In the genomic region with DNA sequence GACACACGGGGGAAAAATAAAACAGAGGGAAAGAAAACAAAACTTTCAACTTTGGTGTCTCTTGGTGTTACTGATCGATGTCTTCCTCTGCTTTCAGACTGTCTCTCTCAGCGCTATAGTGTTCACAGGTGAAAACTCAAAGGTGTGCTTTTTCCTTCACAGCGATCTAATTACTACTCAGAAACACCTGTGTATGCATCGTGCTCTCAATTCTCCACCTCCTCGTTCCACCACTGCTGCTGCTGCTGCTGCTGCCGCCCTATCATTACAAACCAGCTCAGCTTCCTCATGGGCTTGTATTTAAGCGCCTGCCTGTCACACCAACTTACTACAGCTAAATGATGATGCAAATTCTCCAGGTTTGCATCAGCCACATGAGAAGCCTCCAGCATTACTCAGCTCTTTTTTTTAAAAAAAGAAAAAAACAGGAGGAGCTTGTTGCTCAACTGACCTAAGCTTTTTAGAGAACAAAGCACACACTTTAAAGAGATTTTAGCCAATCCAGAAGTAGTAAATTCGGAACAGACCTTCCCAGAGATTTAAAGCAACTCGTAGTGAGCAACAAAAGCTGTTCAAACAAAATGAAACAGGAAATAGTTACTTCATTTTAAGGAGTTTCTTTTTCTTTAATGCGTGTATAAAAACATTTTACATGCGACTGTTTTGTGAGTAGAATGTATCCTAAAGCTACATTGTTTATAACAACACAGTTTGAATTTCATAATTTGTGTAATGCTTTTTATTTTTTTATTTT, we compare ENCODE assay signal across 8 cellular contexts. TPM values are rescaled to one million over a fixed set of nuclear protein-coding genes. Genes with fewer than 3 reads are reported as not detected.
DNase-seq lines count a peak whose midpoint lies in the region; ATAC-seq, FAIRE-seq and TF ChIP-seq lines count a peak whose summit lies in the region.

A gene (minus strand): TSS at position 274 of the 754 bp plus-strand sequence. CDS start 280 bp downstream, outside the sequence.

- H3K23me2 ChIP-seq in H1 (ENCODE audit: low read depth, low read length): peaks cover 5% of the 10 kb centered on the region

- H2BK5ac ChIP-seq in H1 (ENCODE audit: low read depth, low read length): peak within 1 kb of the TSS; percentile 57

- H3K79me1 ChIP-seq in H1 (ENCODE audit: low read depth, low read length): no peaks in the 10 kb centered on the region; the same call in 1 of the 2 replicates

- H2AK5ac ChIP-seq in H1 (ENCODE audit: low read depth, low read length): peak within 1 kb of the TSS; percentile 44; the same call in 1 of the 2 replicates

- H2BK20ac ChIP-seq in H1 (ENCODE audit: low read length): no peak within 1 kb of the TSS

- no peak for TF ChIP-seq RAD21 in H1 (IDR thresholded peaks at IDR 0.05 in 1 of 2, conservative IDR thresholded peaks at IDR 0.05 in 1 of 2; ENCODE audit: low read depth in 2 of 2, low read length in 2 of 2)

- no peaks in the 10 kb centered on the region for H3K27me3 Mint-ChIP-seq in WTC11 (ENCODE audit: low read depth)
- no peaks in the 10 kb centered on the region for H3K27me3 Mint-ChIP-seq in stimulated activated memory B cell treated with anti-CD40 and anti-IgM and Interleukin-4, amounts not matched to agents 10 μg/mL and 1 μg/mL and 100 μg/mL, for 72 hours

- H3K9me3 ChIP-seq in H1 (ENCODE audit: insufficient read depth in 2 of 2, low read depth in 1 of 2, low read length in 1 of 2): no peaks in the 10 kb centered on the region

- no peak within 1 kb of the TSS for H3K4ac ChIP-seq in H1 (replicated peaks; ENCODE audit: insufficient read length, low read depth, low read length)

- peaks cover 34% of the 10 kb centered on the region for H3K4me1 Mint-ChIP-seq in WTC11
- peaks cover 14% of the 10 kb centered on the region for H3K4me1 Mint-ChIP-seq in stimulated activated memory B cell treated with anti-CD40 and anti-IgM and Interleukin-4, amounts not matched to agents 10 μg/mL and 1 μg/mL and 100 μg/mL, for 72 hours

- peak within 1 kb of the TSS; percentile 41 for H4K91ac ChIP-seq in H1 (replicated peaks; ENCODE audit: insufficient read length, low read length)

- POLR2A ChIA-PET in WTC11 (lab: Charles Lee) (interaction anchor here (0.6 to 1.1 kb wide), 11 partner anchors 14 to 775 kb away, joined by 3 to 8 read pairs (median 4); no protein-coding TSS in a partner anchor), H1 (lab: Charles Lee; ENCODE audit: partially characterized antibody) (interaction anchor here (0.8 to 8.7 kb wide), 26 partner anchors 8 to 335 kb away, joined by 3 to 90 read pairs (median 4); no protein-coding TSS in a partner anchor)

- peaks cover 0 to 45% of the 10 kb centered on the region in 2 experiments; a peak in 2 of 4 replicates for H3K79me2 ChIP-seq in H1 (ENCODE audit: control insufficient read depth in 1 of 2, insufficient read depth in 2 of 2, low read length in 2 of 2)

- TF ChIP-seq EP300 in H1 (IDR thresholded peaks at IDR 0.05; ENCODE audit: borderline replicate concordance in 1 of 2, low read depth in 2 of 2, low read length in 2 of 2): peak in 1 of 2 experiments; percentile 92; a peak in 2 of 3 replicates

- DNase-seq in NCI-H2171 treated with DMSO at 0.1 percent for 48 hours (lab: John Stamatoyannopoulos, UW) (peak; percentile 88), WTC11 (ENCODE audit: low spot score) (peak; percentile 66), H1 (ENCODE audit: low read depth in 1 of 2, low spot score in 2 of 2) (peak; percentile 58 to 73), medulla oblongata (ENCODE audit: extremely low spot score) (peak; percentile 84)

- no peaks in the 10 kb centered on the region for H3K9me3 Mint-ChIP-seq in WTC11
- H3K9me3 Mint-ChIP-seq in stimulated activated memory B cell treated with anti-CD40 and anti-IgM and Interleukin-4, amounts not matched to agents 10 μg/mL and 1 μg/mL and 100 μg/mL, for 72 hours: no peaks in the 10 kb centered on the region

- peak; percentile 85 for FAIRE-seq in H1 (lab: Jason Lieb, UNC)

- peak; percentile 88 to 95 for TF ChIP-seq POLR2A in H1 (IDR thresholded peaks at IDR 0.05; ENCODE audit: control extremely low read depth in 1 of 2, low read depth in 2 of 2, low read length in 2 of 2)

- peak within 1 kb of the TSS; percentile 82 for H2BK12ac ChIP-seq in H1 (ENCODE audit: low read depth, low read length)

- H3K36me3 Mint-ChIP-seq in WTC11: peaks cover 1% of the 10 kb centered on the region; the same call in 1 of the 2 replicates
- H3K36me3 Mint-ChIP-seq in stimulated activated memory B cell treated with anti-CD40 and anti-IgM and Interleukin-4, amounts not matched to agents 10 μg/mL and 1 μg/mL and 100 μg/mL, for 72 hours: no peaks in the 10 kb centered on the region

- peak within 1 kb of the TSS; percentile 87 to 91 for H3K4me2 ChIP-seq in H1 (ENCODE audit: insufficient read depth in 1 of 2, low read depth in 2 of 2, low read length in 2 of 2)

- CTCF ChIA-PET in WTC11 (lab: Charles Lee) (interaction anchor here (1.0 to 1.6 kb wide), 2 partner anchors 253 to 629 kb away, joined by 3 to 6 read pairs; no protein-coding TSS in a partner anchor), H1 (lab: Charles Lee; ENCODE audit: partially characterized antibody) (interaction anchor here (0.6 to 1.2 kb wide), 3 partner anchors 59 to 280 kb away, joined by 3 to 5 read pairs (median 4); no protein-coding TSS in a partner anchor)

- H3K4me3 ChIP-seq in H1 (ENCODE audit: extremely low read depth in 1 of 4, insufficient read depth in 2 of 4, low read depth in 3 of 4, low read length in 4 of 4): peak within 1 kb of the TSS; percentile 71 to 86 (median 74)

- ATAC-seq in GM19023 (IDR thresholded peaks at IDR 0.05; ENCODE audit: unreplicated experiment): peak; percentile 99
- peak; percentile 99 for ATAC-seq in HG03139 (IDR thresholded peaks at IDR 0.05; ENCODE audit: unreplicated experiment)
- peak; percentile 94 for ATAC-seq in WTC11
- peak; percentile 92 for ATAC-seq in stimulated activated memory B cell treated with anti-CD40 and anti-IgM and Interleukin-4, amounts not matched to agents 10 μg/mL and 1 μg/mL and 100 μg/mL, for 72 hours

- H3K9ac ChIP-seq in H1 (replicated peaks in 1 of 4; ENCODE audit: extremely low read depth in 1 of 4, low read depth in 3 of 4, low read length in 3 of 4): peak within 1 kb of the TSS; percentile 72 to 97 (median 80)

- 1% methylated on average over 12 of the region's 12 CpGs; no CpG with 5 or more reads in 1 of the 2 experiments for WGBS in H1 (ENCODE audit: extremely low coverage in 1 of 2, insufficient coverage in 1 of 2, insufficient read length in 1 of 2, insufficient replicate concordance in 2 of 2, low coverage in 1 of 2, low lambda C conversion rate in 2 of 2, missing lambda C conversion rate in 1 of 2), 2 experiments

- H3K14ac ChIP-seq in H1 (ENCODE audit: insufficient read length): no peak within 1 kb of the TSS

- TF ChIP-seq CTCF in C4-2B (conservative IDR thresholded peaks at IDR 0.05) (no peak), WTC11 (IDR thresholded peaks at IDR 0.05) (no peak), H1 (IDR thresholded peaks at IDR 0.05; ENCODE audit: control extremely low read depth in 1 of 3, insufficient read depth in 1 of 3, low read depth in 1 of 3, low read length in 3 of 3) (no peak)

- peak within 1 kb of the TSS; percentile 92 for H3K18ac ChIP-seq in H1 (ENCODE audit: extremely low read depth, low read length)

- peaks cover 0 to 7% (median 2%) of the 10 kb centered on the region in 4 experiments; a peak in 2 of 7 replicates for H3K4me1 ChIP-seq in H1 (replicated peaks in 1 of 4; ENCODE audit: control insufficient read depth in 3 of 4, insufficient read depth in 4 of 4, low read length in 3 of 4)

- peak within 1 kb of the TSS; percentile 88 for H3K27ac ChIP-seq in C4-2B
- peak within 1 kb of the TSS; percentile 64 for H3K27ac ChIP-seq in H1 (ENCODE audit: low read depth, low read length)

- H2BK15ac ChIP-seq in H1 (ENCODE audit: low read length): no peak within 1 kb of the TSS

- no peak within 1 kb of the TSS for H3K23ac ChIP-seq in H1 (ENCODE audit: insufficient read length)

- peak within 1 kb of the TSS; percentile 99 for H3K27ac Mint-ChIP-seq in WTC11
- H3K27ac Mint-ChIP-seq in stimulated activated memory B cell treated with anti-CD40 and anti-IgM and Interleukin-4, amounts not matched to agents 10 μg/mL and 1 μg/mL and 100 μg/mL, for 72 hours: peak within 1 kb of the TSS; percentile 46

- H4K5ac ChIP-seq in H1 (ENCODE audit: insufficient read length, low read depth, low read length): peak within 1 kb of the TSS; percentile 85

- no peak within 1 kb of the TSS for H2AFZ ChIP-seq in H1 (ENCODE audit: low read length)

- H3K27me3 ChIP-seq in H1 (replicated peaks in 1 of 4; ENCODE audit: control insufficient read depth in 3 of 4, extremely low read depth in 1 of 4, insufficient read depth in 3 of 4, low read length in 3 of 4): no peaks in the 10 kb centered on the region

- H2BK120ac ChIP-seq in H1 (replicated peaks; ENCODE audit: low read depth, low read length): no peak within 1 kb of the TSS

- no peaks in the 10 kb centered on the region for H4K20me1 ChIP-seq in H1 (replicated peaks in 1 of 2; ENCODE audit: control insufficient read depth in 1 of 2, insufficient read depth in 2 of 2, low read length in 2 of 2)

- peak within 1 kb of the TSS; percentile 88 for H3K4me3 Mint-ChIP-seq in WTC11
- peak within 1 kb of the TSS; percentile 69 for H3K4me3 Mint-ChIP-seq in stimulated activated memory B cell treated with anti-CD40 and anti-IgM and Interleukin-4, amounts not matched to agents 10 μg/mL and 1 μg/mL and 100 μg/mL, for 72 hours

- peaks cover 0 to 9% (median 0%) of the 10 kb centered on the region in 4 experiments; a peak in 1 of 8 replicates for H3K36me3 ChIP-seq in H1 (ENCODE audit: control insufficient read depth in 2 of 4, insufficient read depth in 4 of 4, low read length in 3 of 4)

- peak within 1 kb of the TSS; percentile 35; the same call in 1 of the 2 replicates for H4K8ac ChIP-seq in H1 (ENCODE audit: extremely low read depth, insufficient read depth, low read length)

- peak within 1 kb of the TSS; percentile 7 for H3K56ac ChIP-seq in H1 (replicated peaks; ENCODE audit: insufficient read length, low read depth, low read length)

TF ChIP-seq in H1, 55 proteins besides CTCF, POLR2A, EP300 and RAD21 (continues in another document):
- peak; percentile 96 for TF ChIP-seq TBP (IDR thresholded peaks at IDR 0.05; ENCODE audit: low read depth, low read length)
- peak; percentile 98 for TF ChIP-seq MAFK (IDR thresholded peaks at IDR 0.05; ENCODE audit: low read depth, low read length)
- TF ChIP-seq JUND (IDR thresholded peaks at IDR 0.05; ENCODE audit: low read length): peak; percentile 93

RNA-seq across cellular contexts. Expression of the gene that starts here (rescaled TPM):
- 4.8 to 10.1 TPM (median 5.0 TPM) in 3 replicates for total RNA-seq in WTC11 (2021)
- total RNA-seq in H1 (2021; fragmentation: NEBNext Ultra II Directional; extraction: Animal tissue kit (Norgen Biotek cat#: 25700)): 15.6 and 17.0 TPM in 2 replicates
- polyA plus RNA-seq in H1 (2011; rRNA removed): 5.9 and 6.6 TPM in 2 replicates
- polyA plus RNA-seq in H1 (2011; cell fraction: cytosol; rRNA removed): 10.6 TPM
- polyA plus RNA-seq in H1 (2011; cell fraction: nucleus; rRNA removed): 6.4 TPM
- 4.1 to 10.1 TPM (median 5.6 TPM) in 4 replicates for polyA plus RNA-seq in H1 (2012, experiment 1 of 2)
- 0.56 TPM for polyA plus RNA-seq in H1 (2012, experiment 2 of 2)
- 17.0 TPM for polyA plus RNA-seq in H1 (2013, experiment 1 of 2)
- polyA plus RNA-seq in H1 (2013, experiment 2 of 2): 15.6 TPM
- polyA minus RNA-seq in H1 (2011; rRNA and poly(A)+ RNA removed): 35.2 and 35.5 TPM in 2 replicates
- polyA minus RNA-seq in H1 (2011; cell fraction: cytosol; rRNA and poly(A)+ RNA removed): 23.2 TPM
- 40.7 TPM for polyA minus RNA-seq in H1 (2011; cell fraction: nucleus; rRNA and poly(A)+ RNA removed)

Comparison
In these comparisons a context has a peak if more than half of its experiments do, and no peak if none do; other contexts are left out.
1. Peak in every context shown above with its lines: DNase-seq, ATAC-seq, H3K4me3 ChIP-seq and H3K27ac ChIP-seq.